Comparison of ENCODE assay signal across 18 cellular contexts in the genomic region with DNA sequence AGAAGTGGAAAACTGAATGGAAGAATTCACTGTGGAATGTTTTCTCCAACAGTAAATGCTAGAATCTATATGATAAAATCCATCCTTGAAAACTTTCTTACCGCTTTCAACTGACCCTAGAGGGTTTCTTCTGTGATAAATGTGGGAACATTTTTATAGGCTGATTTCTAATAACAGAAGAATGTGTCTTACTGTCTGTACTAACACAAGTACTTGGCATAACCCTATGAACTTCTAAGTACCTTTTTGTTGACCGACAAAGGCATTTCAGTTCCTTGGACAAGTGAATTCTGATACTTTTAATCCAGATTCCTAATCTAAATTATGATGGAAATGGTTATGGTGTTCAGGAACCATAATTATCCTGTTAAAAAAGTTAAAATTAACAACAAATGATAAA.
"Had no signal": no experiment of that assay in that cellular context is flagged by ENCODE, and none has a peak within 500 bp of the region (broad histone marks: within the 10 kb centered on the region; RNA-seq: fewer than 3 reads in every experiment).

No MANE protein-coding gene starts in this region.

- ATAC-seq: activated T-cell treated with anti-CD3 and anti-CD28 coated beads, Interleukin-2, amount 50 U/mL, for 72 hours; natural killer cell had no signal

- H3K4me3 ChIP-seq: breast epithelium, left ventricle myocardium inferior, spleen, testis, vagina had no signal

- DNase-seq: activated CD4-positive, alpha-beta memory T cell treated with anti-CD3 and anti-CD28 coated beads, Interleukin-2, amount 10 ng/mL, durations not matched to agents 7 days and 5 days; activated CD4-positive, alpha-beta T cell treated with anti-CD3 and anti-CD28 coated beads, Interleukin-2, amount 10 ng/mL, durations not matched to agents 24 days and 14 days; activated effector memory CD4-positive, alpha-beta T cell treated with Interleukin-2 at 50 U/mL for 16 hours; activated naive CD4-positive, alpha-beta T cell treated with anti-CD3 and anti-CD28 coated beads for 36 hours; activated T-cell treated with anti-CD3 and anti-CD28 coated beads, Interleukin-2, amount 50 U/mL, for 72 hours; anterior cingulate cortex; cortex of kidney; kidney glomerular epithelial cell; left ventricle myocardium inferior; midbrain; natural killer cell; retina; spleen; stimulated activated CD4-positive, alpha-beta T cell treated with anti-CD3 and anti-CD28 coated beads, Interleukin-4, amount 100 ng/mL, for 1 hour; stimulated activated naive CD4-positive, alpha-beta T cell; testis had no signal
